In genomic region chr4:116320859-116321258, GRCh38 we compare ENCODE assay signal across 7 cellular contexts.
"Had no signal": no experiment of that assay in that cellular context is flagged by ENCODE, and none has a peak within 500 bp of the region (broad histone marks: within the 10 kb centered on the region; RNA-seq: fewer than 3 reads in every experiment).

No MANE protein-coding gene starts in this region.

- ATAC-seq: HCT116, K562 had no signal

- DNase-seq: GM23248, GOT3, H7, HFFc6, IMR-90 had no signal
